Comparison of ENCODE assay signal across 8 cellular contexts in genomic region chr19:18895828-18896341, GRCh38. TPM values are rescaled to one million over a fixed set of nuclear protein-coding genes. Genes with fewer than 3 reads are reported as not detected.
DNase-seq lines count a peak whose midpoint lies in the region; ATAC-seq and TF ChIP-seq lines count a peak whose summit lies in the region.

Gene CERS1 (minus strand): TSS chr19:18896158. CDS start chr19:18896072, 86 bp downstream.

- no peak for TF ChIP-seq EP300 in esophagus muscularis mucosa (IDR thresholded peaks at IDR 0.05)

- intact Hi-C loops in esophagus muscularis mucosa (cut with DNase I): no loop called here

- peak within 1 kb of the TSS in 3 of 4 donors; percentile 31 to 47 (median 37) for H3K4me3 ChIP-seq in Peyer's patch
- peak within 1 kb of the TSS; percentile 46 to 57 (median 52) for H3K4me3 ChIP-seq in esophagus muscularis mucosa

- H3K4me1 ChIP-seq in Peyer's patch (peaks cover 0 to 34% (median 6%) of the 10 kb centered on the region in 4 donors), esophagus muscularis mucosa (peaks cover 24 to 33% (median 27%) of the 10 kb centered on the region in 4 donors)

- H3K36me3 ChIP-seq in Peyer's patch: peaks cover 0 to 21% (median 0%) of the 10 kb centered on the region in 3 donors
- H3K36me3 ChIP-seq in esophagus muscularis mucosa: peaks cover 16 to 28% (median 24%) of the 10 kb centered on the region in 4 donors

- WGBS in esophagus muscularis mucosa: 0% methylated on average over 10 of the region's 88 CpGs

- peaks cover 0 to 17% of the 10 kb centered on the region in 2 donors for H3K27me3 ChIP-seq in Peyer's patch
- H3K27me3 ChIP-seq in esophagus muscularis mucosa: peaks cover 0 to 48% (median 16%) of the 10 kb centered on the region in 4 donors

- H3K27ac ChIP-seq in Peyer's patch: no peak within 1 kb of the TSS
- H3K27ac ChIP-seq in esophagus muscularis mucosa (replicated peaks in 1 of 4): peak within 1 kb of the TSS in 1 of 4 donors; percentile 69

- no peak for ATAC-seq in GM18873 (IDR thresholded peaks at IDR 0.05; ENCODE audit: low FRiP score, unreplicated experiment)

- H3K9me3 ChIP-seq in Peyer's patch (no peaks in the 10 kb centered on the region), esophagus muscularis mucosa (no peaks in the 10 kb centered on the region)

- DNase-seq in NCI-H2171 (lab: John Stamatoyannopoulos, UW): peak; percentile 65
- DNase-seq in NCI-H2171 treated with DMSO at 0.1 percent for 48 hours (lab: John Stamatoyannopoulos, UW): no peak
- no peak for DNase-seq in Peyer's patch
- no peak for DNase-seq in esophagus muscularis mucosa (ENCODE audit: extremely low spot score)
- DNase-seq in occipital lobe (lab: John Stamatoyannopoulos, UW): peak; percentile 20
- DNase-seq in pons (ENCODE audit: low spot score): no peak
- DNase-seq in stimulated activated CD4-positive, alpha-beta T cell treated with anti-CD3 and anti-CD28 coated beads, Interleukin-4, amount 100 ng/mL, for 24 hours: no peak

- TF ChIP-seq CTCF in Peyer's patch (IDR thresholded peaks at IDR 0.05) (no peak), esophagus muscularis mucosa (IDR thresholded peaks at IDR 0.05) (no peak)

- TF ChIP-seq POLR2A in Peyer's patch (IDR thresholded peaks at IDR 0.05): no peak
- no peak for TF ChIP-seq POLR2A in esophagus muscularis mucosa (IDR thresholded peaks at IDR 0.05; ENCODE audit: low read depth)

RNA-seq across cellular contexts. Expression of gene CERS1, which starts in this region (rescaled TPM):
- not detected for total RNA-seq in Peyer's patch
- 1 to 10 TPM in 3 of 4 donors, under 1 TPM in 1; 0.42 to 3.2 (median 1.1) TPM for total RNA-seq in esophagus muscularis mucosa
- 23.4 TPM for total RNA-seq in occipital lobe

Comparison
In these comparisons a context has a peak if more than half of its experiments do, and no peak if none do; other contexts are left out.
1. DNase-seq: peak in NCI-H2171 (single experiment) and occipital lobe (single experiment); none in NCI-H2171 treated with DMSO at 0.1 percent for 48 hours (single experiment), Peyer's patch (0 of 3), esophagus muscularis mucosa (single experiment), pons (single experiment) and stimulated activated CD4-positive, alpha-beta T cell treated with anti-CD3 and anti-CD28 coated beads, Interleukin-4, amount 100 ng/mL, for 24 hours (single experiment).